Comparison of ENCODE assay signal across 21 cellular contexts in genomic region chr6:167554854-167555253, GRCh38.
DNase-seq lines count a peak whose midpoint lies in the region; ATAC-seq, FAIRE-seq and TF ChIP-seq lines count a peak whose summit lies in the region.
"Had no signal": no experiment of that assay in that cellular context is flagged by ENCODE, and none has a peak within 500 bp of the region (broad histone marks: within the 10 kb centered on the region; RNA-seq: fewer than 3 reads in every experiment).

No MANE protein-coding gene starts in this region.

- intact Hi-C loops in HepG2 (cut with micrococcal nuclease; ENCODE audit: unreplicated experiment) (loop anchor here (5.0 kb wide), 1 partner anchor 182 kb away; no protein-coding TSS in a partner anchor), right lobe of liver (cut with DNase I) (no loop called here), testis (cut with DNase I; ENCODE audit: low total_unique reads) (no loop called here)

- in situ Hi-C loops in HepG2 (cut with HindIII; ENCODE audit: extremely low pct_ligation_motif_present, low pct_unique_long_range_greater_than_20kb) (no loop called here), HAP-1 (cut with MboI; ENCODE audit: low sequenced_read_pairs) (no loop called here)

- no peak overlapping the region for H2AFZ ChIP-seq in HepG2 (ENCODE audit: low read length)
- H2AFZ ChIP-seq in osteoblast (ENCODE audit: low read length) = no peak overlapping the region

- TF ChIP-seq EP300 in HepG2 (IDR thresholded peaks at IDR 0.05; ENCODE audit: low read depth in 2 of 2, low read length in 2 of 2) (no peak), HepG2 (CRISPR knock-in tag; IDR thresholded peaks at IDR 0.05; ENCODE audit: borderline replicate concordance) (no peak)

- WGBS in HepG2 (ENCODE audit: low lambda C conversion rate) = 63% methylated on average over 11 of the region's 11 CpGs
- WGBS in right lobe of liver (ENCODE audit: insufficient coverage, low coverage, low lambda C conversion rate, missing lambda C conversion rate) = 97% methylated on average over 7 of the region's 11 CpGs
- WGBS in testis, 2 donors = 74 to 83% methylated on average over 11 of the region's 11 CpGs

- no peak for TF ChIP-seq RAD21 in HepG2 (CRISPR knock-in tag; IDR thresholded peaks at IDR 0.05)

- H4K20me1 ChIP-seq in HepG2 (ENCODE audit: insufficient read depth, low read length) = no peaks in the 10 kb centered on the region
- H4K20me1 ChIP-seq in osteoblast (ENCODE audit: insufficient read depth, low read length) = no peaks in the 10 kb centered on the region
- H4K20me1 ChIP-seq: BLaER1 treated with 17β-estradiol and CSF1 and Interleukin-3, amounts not matched to agents 10 nM and 100 nM had no signal

- TF ChIP-seq POLR2A in HepG2 (IDR thresholded peaks at IDR 0.05; ENCODE audit: insufficient read depth in 1 of 2, low read depth in 2 of 2, low read length in 2 of 2) (no peak), right lobe of liver (IDR thresholded peaks at IDR 0.05) (no peak), testis (IDR thresholded peaks at IDR 0.05) (no peak)

- POLR2A ChIA-PET in HepG2 (lab: Yijun Ruan, JAX) = no interaction called here

- H3K27ac ChIP-seq in HepG2 (ENCODE audit: extremely low read length, insufficient read depth, low read length) (no peak overlapping the region), right lobe of liver (no peak overlapping the region), osteoblast (ENCODE audit: low read depth, low read length) (no peak overlapping the region), testis (no peak overlapping the region)
- H3K27ac ChIP-seq: 22Rv1; A549; BLaER1 treated with 17β-estradiol and CSF1 and Interleukin-3, amounts not matched to agents 10 nM and 100 nM; C4-2B had no signal

- DNase-seq in HepG2 (ENCODE audit: low spot score) (no peak), right lobe of liver (no peak), osteoblast (ENCODE audit: insufficient read length, low spot score, missing footprints) (peak; percentile 13), testis (peak; percentile 53), HAP-1 (ENCODE audit: low spot score in 2 of 2) (no peak)
- DNase-seq: AML-193; Caco-2; Calu3; CD4-positive, alpha-beta T cell; CD8-positive, alpha-beta T cell; DMS79 treated with DMSO at 0.1 percent for 48 hours; GF-D8 had no signal

- H3K9ac ChIP-seq in HepG2 (ENCODE audit: insufficient read depth, low read depth, low read length) = no peak overlapping the region
- H3K9ac ChIP-seq: BLaER1 treated with 17β-estradiol and CSF1 and Interleukin-3, amounts not matched to agents 10 nM and 100 nM had no signal

- CTCF ChIA-PET in HepG2 (lab: Yijun Ruan, JAX; ENCODE audit: low intra/inter-chr PET ratio, low total read pairs) = no interaction called here

- H3K79me2 ChIP-seq in HepG2 (ENCODE audit: insufficient read depth, low read length) (no peaks in the 10 kb centered on the region), osteoblast (ENCODE audit: insufficient read depth, low read length) (no peaks in the 10 kb centered on the region)

- ATAC-seq in HepG2 = no peak
- no peak for ATAC-seq in right lobe of liver
- no peak for ATAC-seq in HG02759 (IDR thresholded peaks at IDR 0.05; ENCODE audit: unreplicated experiment)
- ATAC-seq: A549; CD8-positive, alpha-beta T cell had no signal

- TF ChIP-seq CTCF in HepG2 (CRISPR knock-in tag; IDR thresholded peaks at IDR 0.05) (no peak), right lobe of liver (IDR thresholded peaks at IDR 0.05) (no peak), osteoblast (IDR thresholded peaks at IDR 0.05; ENCODE audit: extremely low read depth, low read depth, low read length) (no peak), testis (IDR thresholded peaks at IDR 0.05) (no peak)

- peaks cover 64% of the 10 kb centered on the region for H3K4me1 ChIP-seq in HepG2 (ENCODE audit: insufficient read depth, low read length)
- peaks cover 0 to 14% (median 5%) of the 10 kb centered on the region in 4 donors for H3K4me1 ChIP-seq in right lobe of liver
- H3K4me1 ChIP-seq in osteoblast (ENCODE audit: insufficient read depth, low read length) = no peaks in the 10 kb centered on the region
- H3K4me1 ChIP-seq in testis = peaks cover 32% of the 10 kb centered on the region
- H3K4me1 ChIP-seq in HAP-1 = no peaks in the 10 kb centered on the region

- H3K4me3 ChIP-seq in HepG2 (replicated peaks in 1 of 3; ENCODE audit: insufficient read depth in 1 of 3, low read depth in 2 of 3, low read length in 3 of 3) (no peak overlapping the region), right lobe of liver (no peak overlapping the region), osteoblast (ENCODE audit: insufficient read depth, low read length) (no peak overlapping the region), testis (no peak overlapping the region), HAP-1 (no peak overlapping the region)
- H3K4me3 ChIP-seq: A549; BLaER1 treated with 17β-estradiol and CSF1 and Interleukin-3, amounts not matched to agents 10 nM and 100 nM had no signal

- H3K9me3 ChIP-seq in HepG2 (ENCODE audit: low read length) (no peaks in the 10 kb centered on the region), right lobe of liver (no peaks in the 10 kb centered on the region), osteoblast (ENCODE audit: low read depth, low read length) (no peaks in the 10 kb centered on the region), testis (no peaks in the 10 kb centered on the region), HAP-1 (no peaks in the 10 kb centered on the region)
- H3K9me3 ChIP-seq: A549, Caco-2 had no signal

- no peak overlapping the region for H3K4me2 ChIP-seq in HepG2 (ENCODE audit: low read depth, low read length)
- H3K4me2 ChIP-seq in osteoblast (ENCODE audit: insufficient read depth, low read length) = no peak overlapping the region
- H3K4me2 ChIP-seq: A549; BLaER1 treated with 17β-estradiol and CSF1 and Interleukin-3, amounts not matched to agents 10 nM and 100 nM had no signal

- FAIRE-seq in HepG2 (lab: Jason Lieb, UNC) = no peak
- FAIRE-seq: A549, D721Med, G401.6, GM12891, GM19239 had no signal

- peaks cover 5 to 6% of the 10 kb centered on the region in 2 experiments; a peak in 3 of 5 replicates for H3K27me3 ChIP-seq in HepG2 (ENCODE audit: control insufficient read depth in 1 of 2, insufficient read depth in 2 of 2, low read length in 2 of 2)
- no peaks in the 10 kb centered on the region for H3K27me3 ChIP-seq in right lobe of liver
- H3K27me3 ChIP-seq in osteoblast (ENCODE audit: insufficient read depth, low read length) = no peaks in the 10 kb centered on the region
- H3K27me3 ChIP-seq in testis = no peaks in the 10 kb centered on the region
- H3K27me3 ChIP-seq in HAP-1 (ENCODE audit: low read depth) = no peaks in the 10 kb centered on the region

- H3K36me3 ChIP-seq in HepG2 (replicated peaks in 1 of 2; ENCODE audit: control insufficient read depth in 1 of 2, insufficient read depth in 2 of 2, low read length in 2 of 2) (no peaks in the 10 kb centered on the region), right lobe of liver (no peaks in the 10 kb centered on the region), osteoblast (ENCODE audit: insufficient read depth, low read length) (no peaks in the 10 kb centered on the region), testis (ENCODE audit: low read depth, missing control alignments) (no peaks in the 10 kb centered on the region), HAP-1 (replicated peaks) (no peaks in the 10 kb centered on the region)
- H3K36me3 ChIP-seq: BLaER1 treated with 17β-estradiol and CSF1 and Interleukin-3, amounts not matched to agents 10 nM and 100 nM had no signal

- no TSS peak for BruUV-seq in HepG2 (replicated peaks; lab: Mats Ljungman, UMichigan)

TF ChIP-seq in HepG2, 621 proteins besides CTCF, POLR2A, EP300 and RAD21:
- TF ChIP-seq NKX3-1 (CRISPR knock-in tag; IDR thresholded peaks at IDR 0.05) (no peak), ZNF335 (CRISPR knock-in tag; IDR thresholded peaks at IDR 0.05) (no peak), ZNF34 (CRISPR knock-in tag; IDR thresholded peaks at IDR 0.05; ENCODE audit: borderline replicate concordance) (no peak), ZNF687 (CRISPR knock-in tag; IDR thresholded peaks at IDR 0.05) (peak; percentile 27; the same call in 1 of the 2 replicates), DMAP1 (CRISPR knock-in tag; IDR thresholded peaks at IDR 0.05) (no peak)
- TF ChIP-seq, protein P1, sequence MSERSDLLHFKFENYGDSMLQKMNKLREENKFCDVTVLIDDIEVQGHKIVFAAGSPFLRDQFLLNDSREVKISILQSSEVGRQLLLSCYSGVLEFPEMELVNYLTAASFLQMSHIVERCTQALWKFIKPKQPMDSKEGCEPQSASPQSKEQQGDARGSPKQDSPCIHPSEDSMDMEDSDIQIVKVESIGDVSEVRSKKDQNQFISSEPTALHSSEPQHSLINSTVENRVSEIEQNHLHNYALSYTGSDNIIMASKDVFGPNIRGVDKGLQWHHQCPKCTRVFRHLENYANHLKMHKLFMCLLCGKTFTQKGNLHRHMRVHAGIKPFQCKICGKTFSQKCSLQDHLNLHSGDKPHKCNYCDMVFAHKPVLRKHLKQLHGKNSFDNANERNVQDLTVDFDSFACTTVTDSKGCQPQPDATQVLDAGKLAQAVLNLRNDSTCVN (CRISPR knock-in tag; IDR thresholded peaks at IDR 0.05; ENCODE audit: borderline replicate concordance) = no peak

Comparison
In these comparisons a context has a peak if more than half of its experiments do, and no peak if none do; other contexts are left out.
1. DNase-seq: peak in osteoblast (single experiment) and testis (single experiment); none in HepG2 (single experiment), right lobe of liver (0 of 3) and HAP-1 (0 of 2).